8 cellular contexts compared by ENCODE assay signal in genomic region chr22:38314992-38315800, GRCh38. TPM values are rescaled to one million over a fixed set of nuclear protein-coding genes. Genes with fewer than 3 reads are reported as not detected.
A peak's percentile ranks its signal among the peaks of the same experiment; 100 is the strongest.
DNase-seq lines count a peak whose midpoint lies in the region; ATAC-seq, FAIRE-seq and TF ChIP-seq lines count a peak whose summit lies in the region.

No MANE protein-coding gene starts in this region.

- FAIRE-seq in H54 (lab: Jason Lieb, UNC): no peak

- H3K27me3 ChIP-seq in left lung: peaks cover 0 to 9% of the 10 kb centered on the region in 2 donors
- H3K27me3 ChIP-seq in suprapubic skin: no peaks in the 10 kb centered on the region

- H3K4me1 ChIP-seq in left lung (peaks cover 31 to 74% of the 10 kb centered on the region in 2 donors), suprapubic skin (peaks cover 82% of the 10 kb centered on the region)

- WGBS in suprapubic skin: 15% methylated on average over 7 of the region's 19 CpGs

- TF ChIP-seq EP300 in suprapubic skin (IDR thresholded peaks at IDR 0.05): no peak

- in situ Hi-C loops in astrocyte of the spinal cord (cut with HindIII; ENCODE audit: low sequenced_read_pairs): loop anchor here (25.0 kb wide), 1 partner anchor 128 kb away; the partner anchor contains the start of gene PLA2G6

- H3K36me3 ChIP-seq in left lung (peaks cover 0 to 11% of the 10 kb centered on the region in 2 donors), suprapubic skin (peaks cover 6% of the 10 kb centered on the region)

- TF ChIP-seq POLR2A in suprapubic skin (IDR thresholded peaks at IDR 0.05): no peak
- TF ChIP-seq POLR2A in H54 (IDR thresholded peaks at IDR 0.05; ENCODE audit: low read depth, low read length): no peak

- TF ChIP-seq CTCF in astrocyte of the spinal cord (IDR thresholded peaks at IDR 0.05; ENCODE audit: low read depth, low read length) (no peak), left lung (IDR thresholded peaks at IDR 0.05) (no peak), suprapubic skin (IDR thresholded peaks at IDR 0.05) (no peak)

- ATAC-seq in left lung (no peak), HG02981 (IDR thresholded peaks at IDR 0.05; ENCODE audit: unreplicated experiment) (no peak)

- DNase-seq in COLO668 (lab: John Stamatoyannopoulos, UW; ENCODE audit: unreplicated experiment) (peak; percentile 59), NCI-H1092 treated with DMSO at 0.1 percent for 48 hours (lab: John Stamatoyannopoulos, UW) (peak; percentile 60), astrocyte of the spinal cord (ENCODE audit: low read depth, low spot score) (no peak), left lung (no peak), suprapubic skin (ENCODE audit: low spot score in 2 of 2) (no peak), iPS-NIHi11 (ENCODE audit: low spot score) (no peak), H54 (ENCODE audit: insufficient read length, low spot score) (no peak)

- H3K4me3 ChIP-seq in astrocyte of the spinal cord (ENCODE audit: low read depth, low read length) (peak overlapping the region; percentile 87), left lung (peak overlapping the region; percentile 54 to 70), suprapubic skin (peak overlapping the region; percentile 90)

- H3K9me3 ChIP-seq in left lung: no peaks in the 10 kb centered on the region
- H3K9me3 ChIP-seq in suprapubic skin: no peaks in the 10 kb centered on the region

- intact Hi-C loops in left lung (cut with DNase I): no loop called here

- H3K27ac ChIP-seq in left lung (peak overlapping the region; percentile 90 to 97), suprapubic skin (peak overlapping the region; percentile 99)

RNA-seq across cellular contexts. Expression of gene CSNK1E, which starts 2.0 kb away (rescaled TPM):
- 100 to 1,000 TPM in 1 of 2 donors, 10 to 100 TPM in 1; 95.3 to 123 TPM for total RNA-seq in left lung
- 100 to 1,000 TPM; 112 to 246 (median 160) TPM for total RNA-seq in suprapubic skin

RNA-seq across cellular contexts. Expression of gene TMEM184B, which starts 42.4 kb away (rescaled TPM):
- total RNA-seq in left lung: 10 to 100 TPM; 84.5 to 98.3 TPM
- total RNA-seq in suprapubic skin: 10 to 100 TPM; 41.5 to 54.9 (median 46.0) TPM

Comparison
In these comparisons a context has a peak if more than half of its experiments do, and no peak if none do; other contexts are left out.
1. DNase-seq: peak in COLO668 (single experiment) and NCI-H1092 treated with DMSO at 0.1 percent for 48 hours (single experiment); none in astrocyte of the spinal cord (single experiment), left lung (0 of 2), suprapubic skin (0 of 2), iPS-NIHi11 (single experiment) and H54 (single experiment).
2. Peak in every context shown above with its lines, with median percentiles within 50 percentile points of each other: H3K4me3 ChIP-seq.